17 cellular contexts compared by ENCODE assay signal in the genomic region with DNA sequence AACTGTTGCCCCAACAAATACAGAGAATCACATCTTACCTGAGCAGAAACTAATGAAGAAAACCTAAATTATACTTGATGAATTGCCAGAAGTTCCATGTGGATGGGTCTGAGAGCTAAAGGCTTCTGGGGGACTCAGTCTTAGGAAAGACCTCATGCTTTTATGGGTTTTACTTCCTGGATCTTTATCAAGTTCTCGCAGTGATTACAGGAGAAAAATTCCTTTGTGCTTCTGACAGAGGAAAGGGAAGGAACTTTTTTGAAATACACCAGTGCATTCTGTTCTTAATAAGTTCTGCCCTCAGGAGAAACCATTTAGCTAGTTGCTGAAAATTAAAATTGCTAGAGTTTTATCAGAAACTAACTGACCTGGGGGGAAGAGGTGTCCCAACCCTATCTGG.
"Had no signal": no experiment of that assay in that cellular context is flagged by ENCODE, and none has a peak within 500 bp of the region (broad histone marks: within the 10 kb centered on the region; RNA-seq: fewer than 3 reads in every experiment).

No MANE protein-coding gene starts in this region.

- H3K9me3 ChIP-seq: mucosa of descending colon, neutrophil, tibial artery had no signal

- H3K27ac ChIP-seq: neutrophil, tibial artery had no signal

- DNase-seq: activated CD4-positive, alpha-beta T cell treated with anti-CD3 and anti-CD28 coated beads, Interleukin-2, amount 50 U/mL, for 48 hours; activated CD8-positive, alpha-beta memory T cell treated with anti-CD3 and anti-CD28 coated beads, Interleukin-2, amount 10 ng/mL, durations not matched to agents 7 days and 5 days; activated effector memory CD4-positive, alpha-beta T cell treated with Interleukin-2 at 50 U/mL for 16 hours; activated T-cell treated with anti-CD3 and anti-CD28 coated beads, Interleukin-2, amount 50 U/mL, for 24 hours; amniotic stem cell; hypothalamus; left cardiac atrium; mucosa of descending colon; naive thymus-derived CD4-positive, alpha-beta T cell; stimulated activated CD4-positive, alpha-beta T cell treated with anti-CD3 and anti-CD28 coated beads, Interleukin-4, amount 100 ng/mL, for 24 hours; stimulated activated naive CD4-positive, alpha-beta T cell; tibial artery had no signal

- H3K27me3 ChIP-seq: neutrophil, tibial artery had no signal

- H3K36me3 ChIP-seq: neutrophil, tibial artery had no signal

- H3K9me3 Mint-ChIP-seq: T-helper 2 cell treated with Interferon-gamma antibody and Interleukin-4, amounts not matched to agents 5 μg/mL and 100 μg/mL, for 36 hours had no signal

- H3K4me3 Mint-ChIP-seq: activated CD8-positive, alpha-beta memory T cell treated with anti-CD3 and anti-CD28 coated beads, Interleukin-2, amount 10 ng/mL, durations not matched to agents 7 days and 5 days; activated naive CD4-positive, alpha-beta T cell treated with anti-CD3 and anti-CD28 coated beads, Interleukin-2, amount 50 U/mL, for 24 hours; activated T-cell treated with anti-CD3 and anti-CD28 coated beads, Interleukin-2, amount 50 U/mL, for 24 hours; naive thymus-derived CD4-positive, alpha-beta T cell; T-helper 2 cell treated with Interferon-gamma antibody and Interleukin-4, amounts not matched to agents 5 μg/mL and 100 μg/mL, for 36 hours had no signal

- H3K27me3 Mint-ChIP-seq: activated CD8-positive, alpha-beta memory T cell treated with anti-CD3 and anti-CD28 coated beads, Interleukin-2, amount 10 ng/mL, durations not matched to agents 7 days and 5 days; activated naive CD4-positive, alpha-beta T cell treated with anti-CD3 and anti-CD28 coated beads, Interleukin-2, amount 50 U/mL, for 24 hours; activated T-cell treated with anti-CD3 and anti-CD28 coated beads, Interleukin-2, amount 50 U/mL, for 24 hours; naive thymus-derived CD4-positive, alpha-beta T cell had no signal

- H3K4me1 ChIP-seq: tibial artery had no signal

- H3K36me3 Mint-ChIP-seq: activated CD8-positive, alpha-beta memory T cell treated with anti-CD3 and anti-CD28 coated beads, Interleukin-2, amount 10 ng/mL, durations not matched to agents 7 days and 5 days; activated naive CD4-positive, alpha-beta T cell treated with anti-CD3 and anti-CD28 coated beads, Interleukin-2, amount 50 U/mL, for 24 hours; naive thymus-derived CD4-positive, alpha-beta T cell had no signal

- H3K4me1 Mint-ChIP-seq: activated CD8-positive, alpha-beta memory T cell treated with anti-CD3 and anti-CD28 coated beads, Interleukin-2, amount 10 ng/mL, durations not matched to agents 7 days and 5 days; activated naive CD4-positive, alpha-beta T cell treated with anti-CD3 and anti-CD28 coated beads, Interleukin-2, amount 50 U/mL, for 24 hours; naive thymus-derived CD4-positive, alpha-beta T cell had no signal

- H3K27ac Mint-ChIP-seq: activated CD8-positive, alpha-beta memory T cell treated with anti-CD3 and anti-CD28 coated beads, Interleukin-2, amount 10 ng/mL, durations not matched to agents 7 days and 5 days; activated naive CD4-positive, alpha-beta T cell treated with anti-CD3 and anti-CD28 coated beads, Interleukin-2, amount 50 U/mL, for 24 hours; activated T-cell treated with anti-CD3 and anti-CD28 coated beads, Interleukin-2, amount 50 U/mL, for 24 hours; naive thymus-derived CD4-positive, alpha-beta T cell; T-helper 2 cell treated with Interferon-gamma antibody and Interleukin-4, amounts not matched to agents 5 μg/mL and 100 μg/mL, for 36 hours had no signal

- ATAC-seq: activated CD8-positive, alpha-beta memory T cell treated with anti-CD3 and anti-CD28 coated beads, Interleukin-2, amount 10 ng/mL, durations not matched to agents 7 days and 5 days; esophagus mucosa; left cardiac atrium; mucosa of descending colon; naive thymus-derived CD4-positive, alpha-beta T cell had no signal

- H3K4me3 ChIP-seq: lung, mucosa of descending colon, tibial artery had no signal
